9 cellular contexts compared by ENCODE assay signal in genomic region chr6:52217761-52218160, GRCh38. TPM values are rescaled to one million over a fixed set of nuclear protein-coding genes. Genes with fewer than 3 reads are reported as not detected.
"Had no signal": no experiment of that assay in that cellular context is flagged by ENCODE, and none has a peak within 500 bp of the region (broad histone marks: within the 10 kb centered on the region; RNA-seq: fewer than 3 reads in every experiment).

No MANE protein-coding gene starts in this region.

- H3K36me3 ChIP-seq: HAP-1 had no signal

- H3K27ac ChIP-seq: HL-60 had no signal

- H3K4me3 ChIP-seq: GM23338, HAP-1, K562 had no signal

- DNase-seq: H7, HFFc6, IMR-90 had no signal

- H3K9me3 ChIP-seq: HAP-1 had no signal

- H3K4me1 ChIP-seq: HAP-1 had no signal

- H3K4me2 ChIP-seq: GM23338 had no signal

- ATAC-seq: GM23338, HCT116, K562 had no signal

RNA-seq across cellular contexts. Expression of gene IL17F, which starts 26.5 kb away (rescaled TPM):
- total RNA-seq: GM23338, H1, H7, HFFc6, IMR-90, K562 had no signal
- polyA plus RNA-seq: GM23338, IMR-90, K562 had no signal

RNA-seq across cellular contexts. Expression of gene IL17A, which starts 31.6 kb away (rescaled TPM):
- total RNA-seq: GM23338, H1, HFFc6, IMR-90, K562 had no signal
- polyA plus RNA-seq: GM23338, H1, IMR-90, K562 had no signal
